ENCODE assay signal across 11 cellular contexts in genomic region chr3:46442591-46443530, GRCh38. TPM values are rescaled to one million over a fixed set of nuclear protein-coding genes. Genes with fewer than 3 reads are reported as not detected.
A peak's percentile ranks its signal among the peaks of the same experiment; 100 is the strongest.
DNase-seq lines count a peak whose midpoint lies in the region; ATAC-seq and TF ChIP-seq lines count a peak whose summit lies in the region.
"Had no signal": no experiment of that assay in that cellular context is flagged by ENCODE, and none has a peak within 500 bp of the region (broad histone marks: within the 10 kb centered on the region; RNA-seq: fewer than 3 reads in every experiment).

No MANE protein-coding gene starts in this region.

- peak; percentile 62 for TF ChIP-seq CTCF in OCI-LY1 (IDR thresholded peaks at IDR 0.05; ENCODE audit: low read length)
- peak; percentile 55 for TF ChIP-seq CTCF in endothelial cell (IDR thresholded peaks at IDR 0.05; ENCODE audit: unreplicated experiment)
- peak; percentile 47 for TF ChIP-seq CTCF in smooth muscle cell (IDR thresholded peaks at IDR 0.05; ENCODE audit: borderline replicate concordance, insufficient read depth, poor library complexity, severe bottlenecking)

- H3K4me3 ChIP-seq in OCI-LY1 (ENCODE audit: low read depth, low read length, poor library complexity, severe bottlenecking): no peak overlapping the region
- no peak overlapping the region for H3K4me3 ChIP-seq in smooth muscle cell

- no peaks in the 10 kb centered on the region for H3K36me3 ChIP-seq in OCI-LY1 (ENCODE audit: insufficient read depth, low read length)
- H3K36me3 ChIP-seq in smooth muscle cell (ENCODE audit: low read depth): no peaks in the 10 kb centered on the region

- H3K27me3 Mint-ChIP-seq in activated CD8-positive, alpha-beta memory T cell treated with anti-CD3 and anti-CD28 coated beads, Interleukin-2, amount 10 ng/mL, durations not matched to agents 7 days and 5 days: peaks cover 4% of the 10 kb centered on the region
- no peaks in the 10 kb centered on the region for H3K27me3 Mint-ChIP-seq in endothelial cell (ENCODE audit: unreplicated experiment)
- peaks cover 20% of the 10 kb centered on the region for H3K27me3 Mint-ChIP-seq in activated naive CD4-positive, alpha-beta T cell treated with anti-CD3 and anti-CD28 coated beads, Interleukin-2, amount 10 ng/mL, durations not matched to agents 7 days and 5 days

- DNase-seq in activated CD8-positive, alpha-beta memory T cell treated with anti-CD3 and anti-CD28 coated beads for 24 hours: peak; percentile 71
- DNase-seq in activated CD8-positive, alpha-beta memory T cell treated with anti-CD3 and anti-CD28 coated beads, Interleukin-2, amount 10 ng/mL, durations not matched to agents 7 days and 5 days: no peak
- DNase-seq in endothelial cell (ENCODE audit: low spot score): peak; percentile 47
- DNase-seq in smooth muscle cell (lab: John Stamatoyannopoulos, UW; ENCODE audit: unreplicated experiment): no peak
- no peak for DNase-seq in activated naive CD4-positive, alpha-beta T cell treated with anti-CD3 and anti-CD28 coated beads, Interleukin-2, amount 10 ng/mL, durations not matched to agents 7 days and 5 days
- DNase-seq: activated T-cell treated with anti-CD3 and anti-CD28 coated beads, Interleukin-2, amount 50 U/mL, for 1 hour had no signal

- no peak for ATAC-seq in activated CD8-positive, alpha-beta memory T cell treated with anti-CD3 and anti-CD28 coated beads, Interleukin-2, amount 10 ng/mL, durations not matched to agents 7 days and 5 days
- no peak for ATAC-seq in HG02884 (IDR thresholded peaks at IDR 0.05; ENCODE audit: unreplicated experiment)
- no peak for ATAC-seq in GM18873 (IDR thresholded peaks at IDR 0.05; ENCODE audit: low FRiP score, unreplicated experiment)
- ATAC-seq: CD8-positive, alpha-beta T cell had no signal

- whole genome bisulfite sequencing in smooth muscle cell (ENCODE audit: low lambda C conversion rate): 76% methylated on average over 16 of the region's 16 CpGs

- no peak overlapping the region for H2AFZ ChIP-seq in OCI-LY1 (ENCODE audit: low read length)
- H2AFZ ChIP-seq in smooth muscle cell (ENCODE audit: low read depth): no peak overlapping the region

- H3K4me2 ChIP-seq in OCI-LY1 (ENCODE audit: low read length) (no peak overlapping the region), smooth muscle cell (no peak overlapping the region)

- H3K4me1 Mint-ChIP-seq in activated CD8-positive, alpha-beta memory T cell treated with anti-CD3 and anti-CD28 coated beads, Interleukin-2, amount 10 ng/mL, durations not matched to agents 7 days and 5 days: peaks cover 28% of the 10 kb centered on the region
- no peaks in the 10 kb centered on the region for H3K4me1 Mint-ChIP-seq in endothelial cell (ENCODE audit: unreplicated experiment)
- H3K4me1 Mint-ChIP-seq in activated naive CD4-positive, alpha-beta T cell treated with anti-CD3 and anti-CD28 coated beads, Interleukin-2, amount 10 ng/mL, durations not matched to agents 7 days and 5 days: peaks cover 30% of the 10 kb centered on the region

- no peak overlapping the region for H3K9ac ChIP-seq in OCI-LY1 (ENCODE audit: low read length)
- H3K9ac ChIP-seq in smooth muscle cell (ENCODE audit: low read depth): no peak overlapping the region

- H4K20me1 ChIP-seq in OCI-LY1 (ENCODE audit: insufficient read depth, low read length) (no peaks in the 10 kb centered on the region), smooth muscle cell (ENCODE audit: low read depth) (no peaks in the 10 kb centered on the region)

- no peaks in the 10 kb centered on the region for H3K79me2 ChIP-seq in OCI-LY1 (ENCODE audit: insufficient read depth, low read length)
- no peaks in the 10 kb centered on the region for H3K79me2 ChIP-seq in smooth muscle cell (ENCODE audit: low read depth)

- H3K9me3 Mint-ChIP-seq in activated CD8-positive, alpha-beta memory T cell treated with anti-CD3 and anti-CD28 coated beads, Interleukin-2, amount 10 ng/mL, durations not matched to agents 7 days and 5 days (ENCODE audit: low read depth): no peaks in the 10 kb centered on the region
- H3K9me3 Mint-ChIP-seq in endothelial cell (ENCODE audit: unreplicated experiment): no peaks in the 10 kb centered on the region
- H3K9me3 Mint-ChIP-seq in activated naive CD4-positive, alpha-beta T cell treated with anti-CD3 and anti-CD28 coated beads, Interleukin-2, amount 10 ng/mL, durations not matched to agents 7 days and 5 days: no peaks in the 10 kb centered on the region
- H3K9me3 Mint-ChIP-seq: CD8-positive, alpha-beta T cell had no signal

- H3K27ac Mint-ChIP-seq in activated CD8-positive, alpha-beta memory T cell treated with anti-CD3 and anti-CD28 coated beads, Interleukin-2, amount 10 ng/mL, durations not matched to agents 7 days and 5 days: no peak overlapping the region
- H3K27ac Mint-ChIP-seq in endothelial cell (ENCODE audit: unreplicated experiment): no peak overlapping the region
- H3K27ac Mint-ChIP-seq in activated naive CD4-positive, alpha-beta T cell treated with anti-CD3 and anti-CD28 coated beads, Interleukin-2, amount 10 ng/mL, durations not matched to agents 7 days and 5 days: no peak overlapping the region
- H3K27ac Mint-ChIP-seq: CD8-positive, alpha-beta T cell had no signal

- no peak overlapping the region for H3K27ac ChIP-seq in OCI-LY1 (ENCODE audit: low read depth, low read length, poor library complexity, severe bottlenecking)
- H3K27ac ChIP-seq in smooth muscle cell (ENCODE audit: low read depth): no peak overlapping the region

- H3K4me1 ChIP-seq in OCI-LY1 (ENCODE audit: insufficient read depth, low read length, severe bottlenecking): no peaks in the 10 kb centered on the region
- H3K4me1 ChIP-seq in smooth muscle cell (ENCODE audit: low read depth): no peaks in the 10 kb centered on the region

- no peak overlapping the region for H3K4me3 Mint-ChIP-seq in activated CD8-positive, alpha-beta memory T cell treated with anti-CD3 and anti-CD28 coated beads, Interleukin-2, amount 10 ng/mL, durations not matched to agents 7 days and 5 days
- no peak overlapping the region for H3K4me3 Mint-ChIP-seq in endothelial cell (ENCODE audit: unreplicated experiment)
- H3K4me3 Mint-ChIP-seq in activated naive CD4-positive, alpha-beta T cell treated with anti-CD3 and anti-CD28 coated beads, Interleukin-2, amount 10 ng/mL, durations not matched to agents 7 days and 5 days: no peak overlapping the region
- H3K4me3 Mint-ChIP-seq: CD8-positive, alpha-beta T cell had no signal

- no peaks in the 10 kb centered on the region for H3K9me2 ChIP-seq in OCI-LY1 (ENCODE audit: low read depth, low read length)

- H3F3A ChIP-seq in OCI-LY1 (ENCODE audit: insufficient read depth, low read length): no peaks in the 10 kb centered on the region
- no peaks in the 10 kb centered on the region for H3F3A ChIP-seq in smooth muscle cell (ENCODE audit: low read depth)

- no peaks in the 10 kb centered on the region for H3K36me3 Mint-ChIP-seq in activated CD8-positive, alpha-beta memory T cell treated with anti-CD3 and anti-CD28 coated beads, Interleukin-2, amount 10 ng/mL, durations not matched to agents 7 days and 5 days
- H3K36me3 Mint-ChIP-seq in endothelial cell (ENCODE audit: low read depth, unreplicated experiment): no peaks in the 10 kb centered on the region
- no peaks in the 10 kb centered on the region for H3K36me3 Mint-ChIP-seq in activated naive CD4-positive, alpha-beta T cell treated with anti-CD3 and anti-CD28 coated beads, Interleukin-2, amount 10 ng/mL, durations not matched to agents 7 days and 5 days
- H3K36me3 Mint-ChIP-seq: CD8-positive, alpha-beta T cell had no signal

- CTCF ChIA-PET in activated CD8-positive, alpha-beta memory T cell treated with anti-CD3 and anti-CD28 coated beads, Interleukin-2, amount 10 ng/mL, durations not matched to agents 7 days and 5 days (lab: Charles Lee): interaction anchor here (0.7 to 3.0 kb wide), 4 partner anchors 46 to 235 kb away, joined by 3 to 21 read pairs (median 3); no protein-coding TSS in a partner anchor
- CTCF ChIA-PET in activated naive CD4-positive, alpha-beta T cell treated with anti-CD3 and anti-CD28 coated beads, Interleukin-2, amount 10 ng/mL, durations not matched to agents 7 days and 5 days (lab: Charles Lee): interaction anchor here (0.9 to 1.4 kb wide), 2 partner anchors 9 to 64 kb away, joined by 4 to 5 read pairs; no protein-coding TSS in a partner anchor

- H3K9me3 ChIP-seq in OCI-LY1 (ENCODE audit: low read length) (no peaks in the 10 kb centered on the region), smooth muscle cell (replicated peaks; ENCODE audit: low read depth) (no peaks in the 10 kb centered on the region)

- H3K27me3 ChIP-seq in OCI-LY1 (ENCODE audit: insufficient read depth, low read length) (no peaks in the 10 kb centered on the region; the same call in 1 of the 2 replicates), smooth muscle cell (ENCODE audit: low read depth) (no peaks in the 10 kb centered on the region)

RNA-seq across cellular contexts. Expression of gene LTF, which starts 21.8 kb away (rescaled TPM):
- not detected for total RNA-seq in activated CD8-positive, alpha-beta memory T cell treated with anti-CD3 and anti-CD28 coated beads, Interleukin-2, amount 10 ng/mL, durations not matched to agents 7 days and 5 days
- total RNA-seq in endothelial cell (ENCODE audit: unreplicated experiment): not detected
- not detected in 2 replicates for total RNA-seq in smooth muscle cell
- not detected in 2 replicates for polyA plus RNA-seq in smooth muscle cell
- total RNA-seq: CD8-positive, alpha-beta T cell had no signal

RNA-seq across cellular contexts. Expression of gene CCRL2, which starts 35.8 kb away (rescaled TPM):
- total RNA-seq in activated CD8-positive, alpha-beta memory T cell treated with anti-CD3 and anti-CD28 coated beads, Interleukin-2, amount 10 ng/mL, durations not matched to agents 7 days and 5 days: 10 to 100 TPM in 1 of 2 experiments, 1 to 10 TPM in 1; 10.0 to 11.9 TPM
- total RNA-seq in endothelial cell (ENCODE audit: unreplicated experiment) (1.4 TPM), smooth muscle cell (not detected in 2 replicates)
- not detected in 2 replicates for polyA plus RNA-seq in smooth muscle cell

RNA-seq across cellular contexts. Expression of gene RTP3, which starts 54.9 kb away (rescaled TPM):
- total RNA-seq in activated CD8-positive, alpha-beta memory T cell treated with anti-CD3 and anti-CD28 coated beads, Interleukin-2, amount 10 ng/mL, durations not matched to agents 7 days and 5 days: not detected
- total RNA-seq in endothelial cell (ENCODE audit: unreplicated experiment) (not detected), smooth muscle cell (not detected in 2 replicates)
- polyA plus RNA-seq in smooth muscle cell: 0.19 and 1.3 TPM in 2 replicates
- total RNA-seq: CD8-positive, alpha-beta T cell; lower leg skin had no signal

Comparison
In these comparisons a context has a peak if more than half of its experiments do, and no peak if none do; other contexts are left out.
1. DNase-seq: peak in activated CD8-positive, alpha-beta memory T cell treated with anti-CD3 and anti-CD28 coated beads for 24 hours (single experiment) and endothelial cell (single experiment); none in activated CD8-positive, alpha-beta memory T cell treated with anti-CD3 and anti-CD28 coated beads, Interleukin-2, amount 10 ng/mL, durations not matched to agents 7 days and 5 days (single experiment), smooth muscle cell (single experiment) and activated naive CD4-positive, alpha-beta T cell treated with anti-CD3 and anti-CD28 coated beads, Interleukin-2, amount 10 ng/mL, durations not matched to agents 7 days and 5 days (single experiment).
2. Peak in every context shown above with its lines, with median percentiles within 50 percentile points of each other: CTCF ChIP-seq.